Comparison of ENCODE assay signal across 29 cellular contexts in genomic region chr2:166786707-166787106, GRCh38.
DNase-seq lines count a peak whose midpoint lies in the region; ATAC-seq, FAIRE-seq and TF ChIP-seq lines count a peak whose summit lies in the region.
"Had no signal": no experiment of that assay in that cellular context is flagged by ENCODE, and none has a peak within 500 bp of the region (broad histone marks: within the 10 kb centered on the region; RNA-seq: fewer than 3 reads in every experiment).

No MANE protein-coding gene starts in this region.

- H3K4me3 ChIP-seq in HepG2 (replicated peaks in 1 of 3; ENCODE audit: insufficient read depth in 1 of 3, low read depth in 2 of 3, low read length in 3 of 3) (no peak overlapping the region), right lobe of liver (no peak overlapping the region)
- H3K4me3 ChIP-seq: A549; BLaER1; BLaER1 treated with 17β-estradiol and CSF1 and Interleukin-3, amounts not matched to agents 10 nM and 100 nM had no signal

- TF ChIP-seq EP300 in HepG2 (IDR thresholded peaks at IDR 0.05; ENCODE audit: low read depth in 2 of 2, low read length in 2 of 2) = peak in 1 of 2 experiments; percentile 62; a peak in 2 of 4 replicates
- no peak for TF ChIP-seq EP300 in HepG2 (CRISPR knock-in tag; IDR thresholded peaks at IDR 0.05; ENCODE audit: borderline replicate concordance)

- CTCF ChIA-PET in HepG2 (lab: Yijun Ruan, JAX; ENCODE audit: low intra/inter-chr PET ratio, low total read pairs) = no interaction called here

- FAIRE-seq in HepG2 (lab: Jason Lieb, UNC) = no peak
- FAIRE-seq: A204.1, A549, D721Med had no signal

- H4K20me1 ChIP-seq in HepG2 (ENCODE audit: insufficient read depth, low read length) = no peaks in the 10 kb centered on the region
- H4K20me1 ChIP-seq: BLaER1; BLaER1 treated with 17β-estradiol and CSF1 and Interleukin-3, amounts not matched to agents 10 nM and 100 nM had no signal

- intact Hi-C loops in HepG2 (cut with micrococcal nuclease; ENCODE audit: unreplicated experiment) (no loop called here), right lobe of liver (cut with DNase I) (no loop called here)

- no peak for TF ChIP-seq RAD21 in HepG2 (CRISPR knock-in tag; IDR thresholded peaks at IDR 0.05)

- H3K4me1 ChIP-seq in HepG2 (ENCODE audit: insufficient read depth, low read length) (peaks cover 55% of the 10 kb centered on the region), right lobe of liver (no peaks in the 10 kb centered on the region)
- H3K4me1 ChIP-seq: A549; BE2C; BLaER1; BLaER1 treated with 17β-estradiol and CSF1 and Interleukin-3, amounts not matched to agents 10 nM and 100 nM; Caco-2 had no signal

- no peaks in the 10 kb centered on the region for H3K79me2 ChIP-seq in HepG2 (ENCODE audit: insufficient read depth, low read length)

- H3K36me3 ChIP-seq in HepG2 (replicated peaks in 1 of 2; ENCODE audit: control insufficient read depth in 1 of 2, insufficient read depth in 2 of 2, low read length in 2 of 2) (no peaks in the 10 kb centered on the region), right lobe of liver (no peaks in the 10 kb centered on the region)
- H3K36me3 ChIP-seq: BE2C; BLaER1; BLaER1 treated with 17β-estradiol and CSF1 and Interleukin-3, amounts not matched to agents 10 nM and 100 nM had no signal

- H3K27me3 ChIP-seq in HepG2 (ENCODE audit: control insufficient read depth in 1 of 2, insufficient read depth in 2 of 2, low read length in 2 of 2) (no peaks in the 10 kb centered on the region), right lobe of liver (no peaks in the 10 kb centered on the region)
- H3K27me3 ChIP-seq: BE2C; BLaER1; BLaER1 treated with 17β-estradiol and CSF1 and Interleukin-3, amounts not matched to agents 10 nM and 100 nM had no signal

- H3K27ac ChIP-seq in HepG2 (ENCODE audit: extremely low read length, insufficient read depth, low read length) (no peak overlapping the region), right lobe of liver (no peak overlapping the region)
- H3K27ac ChIP-seq: 22Rv1; A549; BLaER1; BLaER1 treated with 17β-estradiol and CSF1 and Interleukin-3, amounts not matched to agents 10 nM and 100 nM; C4-2B had no signal

- in situ Hi-C loops in HepG2 (cut with HindIII; ENCODE audit: extremely low pct_ligation_motif_present, low pct_unique_long_range_greater_than_20kb) = no loop called here

- H3K9me3 ChIP-seq in HepG2 (ENCODE audit: low read length) = no peaks in the 10 kb centered on the region
- H3K9me3 ChIP-seq in right lobe of liver = no peaks in the 10 kb centered on the region
- H3K9me3 ChIP-seq: A549, BE2C, BLaER1, Caco-2 had no signal

- no peak for TF ChIP-seq CTCF in HepG2 (CRISPR knock-in tag; IDR thresholded peaks at IDR 0.05)
- no peak for TF ChIP-seq CTCF in right lobe of liver (IDR thresholded peaks at IDR 0.05)

- peak; percentile 42 for ATAC-seq in HepG2
- no peak for ATAC-seq in right lobe of liver
- ATAC-seq: A549; CD8-positive, alpha-beta T cell had no signal

- no peak for TF ChIP-seq POLR2A in HepG2 (IDR thresholded peaks at IDR 0.05; ENCODE audit: insufficient read depth in 1 of 2, low read depth in 2 of 2, low read length in 2 of 2)
- TF ChIP-seq POLR2A in right lobe of liver (IDR thresholded peaks at IDR 0.05) = no peak

- DNase-seq in HepG2 (ENCODE audit: low spot score) (peak; percentile 12), right lobe of liver (no peak)
- DNase-seq: 8988T; ACHN; AML-193; BE2C; C1 segment of cervical spinal cord; Caco-2; Calu3; CD4-positive, alpha-beta memory T cell; CD4-positive, alpha-beta T cell; CD4-positive, CD25-positive, alpha-beta regulatory T cell; CD8-positive, alpha-beta memory T cell; CD8-positive, alpha-beta T cell; COR-L47; DMS 273 treated with DMSO at 0.1 percent for 48 hours; DMS153; DMS53; DMS79; DMS79 treated with DMSO at 0.1 percent for 48 hours; DND-41; EL had no signal

- POLR2A ChIA-PET in HepG2 (lab: Yijun Ruan, JAX) = no interaction called here

- BruUV-seq in HepG2 (replicated peaks; lab: Mats Ljungman, UMichigan) = no TSS peak

- peak overlapping the region; percentile 20; the same call in 1 of the 2 replicates for H3K4me2 ChIP-seq in HepG2 (ENCODE audit: low read depth, low read length)
- H3K4me2 ChIP-seq: A549; BLaER1; BLaER1 treated with 17β-estradiol and CSF1 and Interleukin-3, amounts not matched to agents 10 nM and 100 nM had no signal

- WGBS in HepG2 (ENCODE audit: low lambda C conversion rate) = 4% methylated on average over 1 of the region's 1 CpG
- WGBS in right lobe of liver (ENCODE audit: insufficient coverage, low coverage, low lambda C conversion rate, missing lambda C conversion rate) = 26% methylated on average over 1 of the region's 1 CpG

- no peak overlapping the region for H3K9ac ChIP-seq in HepG2 (ENCODE audit: insufficient read depth, low read depth, low read length)
- H3K9ac ChIP-seq: BLaER1; BLaER1 treated with 17β-estradiol and CSF1 and Interleukin-3, amounts not matched to agents 10 nM and 100 nM had no signal

- H2AFZ ChIP-seq in HepG2 (ENCODE audit: low read length) = no peak overlapping the region

TF ChIP-seq in HepG2, 621 proteins besides CTCF, POLR2A, EP300 and RAD21 (continues in another document):
- peak; percentile 42; the same call in 1 of the 2 replicates for TF ChIP-seq FOXA3 (CRISPR knock-in tag; IDR thresholded peaks at IDR 0.05)
- TF ChIP-seq CHCHD3 (CRISPR knock-in tag; IDR thresholded peaks at IDR 0.05) = no peak
- 0 out of 2 replicates have a peak, but pooled peaks have one; percentile 22 for TF ChIP-seq FOXK2 (IDR thresholded peaks at IDR 0.05)
- TF ChIP-seq, protein P1, sequence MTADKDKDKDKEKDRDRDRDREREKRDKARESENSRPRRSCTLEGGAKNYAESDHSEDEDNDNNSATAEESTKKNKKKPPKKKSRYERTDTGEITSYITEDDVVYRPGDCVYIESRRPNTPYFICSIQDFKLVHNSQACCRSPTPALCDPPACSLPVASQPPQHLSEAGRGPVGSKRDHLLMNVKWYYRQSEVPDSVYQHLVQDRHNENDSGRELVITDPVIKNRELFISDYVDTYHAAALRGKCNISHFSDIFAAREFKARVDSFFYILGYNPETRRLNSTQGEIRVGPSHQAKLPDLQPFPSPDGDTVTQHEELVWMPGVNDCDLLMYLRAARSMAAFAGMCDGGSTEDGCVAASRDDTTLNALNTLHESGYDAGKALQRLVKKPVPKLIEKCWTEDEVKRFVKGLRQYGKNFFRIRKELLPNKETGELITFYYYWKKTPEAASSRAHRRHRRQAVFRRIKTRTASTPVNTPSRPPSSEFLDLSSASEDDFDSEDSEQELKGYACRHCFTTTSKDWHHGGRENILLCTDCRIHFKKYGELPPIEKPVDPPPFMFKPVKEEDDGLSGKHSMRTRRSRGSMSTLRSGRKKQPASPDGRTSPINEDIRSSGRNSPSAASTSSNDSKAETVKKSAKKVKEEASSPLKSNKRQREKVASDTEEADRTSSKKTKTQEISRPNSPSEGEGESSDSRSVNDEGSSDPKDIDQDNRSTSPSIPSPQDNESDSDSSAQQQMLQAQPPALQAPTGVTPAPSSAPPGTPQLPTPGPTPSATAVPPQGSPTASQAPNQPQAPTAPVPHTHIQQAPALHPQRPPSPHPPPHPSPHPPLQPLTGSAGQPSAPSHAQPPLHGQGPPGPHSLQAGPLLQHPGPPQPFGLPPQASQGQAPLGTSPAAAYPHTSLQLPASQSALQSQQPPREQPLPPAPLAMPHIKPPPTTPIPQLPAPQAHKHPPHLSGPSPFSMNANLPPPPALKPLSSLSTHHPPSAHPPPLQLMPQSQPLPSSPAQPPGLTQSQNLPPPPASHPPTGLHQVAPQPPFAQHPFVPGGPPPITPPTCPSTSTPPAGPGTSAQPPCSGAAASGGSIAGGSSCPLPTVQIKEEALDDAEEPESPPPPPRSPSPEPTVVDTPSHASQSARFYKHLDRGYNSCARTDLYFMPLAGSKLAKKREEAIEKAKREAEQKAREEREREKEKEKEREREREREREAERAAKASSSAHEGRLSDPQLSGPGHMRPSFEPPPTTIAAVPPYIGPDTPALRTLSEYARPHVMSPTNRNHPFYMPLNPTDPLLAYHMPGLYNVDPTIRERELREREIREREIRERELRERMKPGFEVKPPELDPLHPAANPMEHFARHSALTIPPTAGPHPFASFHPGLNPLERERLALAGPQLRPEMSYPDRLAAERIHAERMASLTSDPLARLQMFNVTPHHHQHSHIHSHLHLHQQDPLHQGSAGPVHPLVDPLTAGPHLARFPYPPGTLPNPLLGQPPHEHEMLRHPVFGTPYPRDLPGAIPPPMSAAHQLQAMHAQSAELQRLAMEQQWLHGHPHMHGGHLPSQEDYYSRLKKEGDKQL (CRISPR knock-in tag; IDR thresholded peaks at IDR 0.05; ENCODE audit: low read depth) = no peak
- peak; percentile 57; the same call in 1 of the 2 replicates for TF ChIP-seq ISL2 (CRISPR knock-in tag; IDR thresholded peaks at IDR 0.05)
